ENCODE assay signal across 2 cellular contexts in the genomic region with DNA sequence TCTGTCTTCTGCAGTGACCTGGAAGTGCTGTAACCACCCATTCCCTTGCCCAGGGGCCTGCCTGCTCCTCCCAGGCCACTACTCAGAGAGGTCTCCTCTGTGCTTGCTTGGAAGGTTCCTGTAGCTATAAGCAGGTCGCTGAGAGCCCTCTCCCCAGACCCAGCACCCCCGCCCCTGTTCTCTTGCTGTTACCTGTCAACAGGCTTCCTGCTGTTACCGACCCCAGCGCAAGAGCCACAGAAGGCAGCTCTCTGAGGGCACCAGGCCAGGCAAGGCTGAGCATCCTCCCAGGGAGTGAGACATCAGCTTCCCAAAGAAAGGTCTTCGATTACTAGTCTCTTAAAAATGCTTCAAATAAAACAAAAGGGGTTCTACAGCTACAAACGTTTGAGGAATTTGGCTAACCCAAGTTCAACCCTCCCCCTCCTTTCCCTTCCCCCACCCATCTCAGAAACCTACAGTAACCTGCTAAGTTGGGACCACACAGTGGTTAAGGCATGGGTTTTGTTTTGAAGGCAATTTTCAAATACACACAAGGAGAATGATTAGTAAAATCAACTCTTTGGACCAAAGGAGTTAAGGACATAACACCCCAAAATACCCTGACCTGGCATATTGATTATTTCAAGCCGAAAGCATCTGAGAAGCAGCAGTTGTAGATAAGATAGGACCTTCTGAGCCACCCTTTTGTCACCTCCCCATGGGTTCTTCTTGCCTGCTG.
TF ChIP-seq lines count a peak whose summit lies in the region.

No MANE protein-coding gene starts in this region.

TF ChIP-seq in SK-N-SH, 30 proteins besides CTCF, POLR2A, EP300 and RAD21:
- TF ChIP-seq TEAD4 (IDR thresholded peaks at IDR 0.05; ENCODE audit: borderline replicate concordance, insufficient read depth) (no peak), TAF1 (IDR thresholded peaks at IDR 0.05; ENCODE audit: borderline replicate concordance, low read depth, low read length) (no peak), YY1 (IDR thresholded peaks at IDR 0.05; ENCODE audit: low read depth) (no peak), GATA2 (CRISPR knock-in tag; IDR thresholded peaks at IDR 0.05) (no peak), JUND (IDR thresholded peaks at IDR 0.05) (no peak), FOXM1 (IDR thresholded peaks at IDR 0.05; ENCODE audit: low read depth) (no peak)
- TF ChIP-seq, protein P1, sequence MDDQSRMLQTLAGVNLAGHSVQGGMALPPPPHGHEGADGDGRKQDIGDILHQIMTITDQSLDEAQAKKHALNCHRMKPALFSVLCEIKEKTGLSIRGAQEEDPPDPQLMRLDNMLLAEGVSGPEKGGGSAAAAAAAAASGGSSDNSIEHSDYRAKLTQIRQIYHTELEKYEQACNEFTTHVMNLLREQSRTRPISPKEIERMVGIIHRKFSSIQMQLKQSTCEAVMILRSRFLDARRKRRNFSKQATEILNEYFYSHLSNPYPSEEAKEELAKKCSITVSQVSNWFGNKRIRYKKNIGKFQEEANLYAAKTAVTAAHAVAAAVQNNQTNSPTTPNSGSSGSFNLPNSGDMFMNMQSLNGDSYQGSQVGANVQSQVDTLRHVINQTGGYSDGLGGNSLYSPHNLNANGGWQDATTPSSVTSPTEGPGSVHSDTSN (IDR thresholded peaks at IDR 0.05), result no peak

TF ChIP-seq in SK-N-SH treated with all-trans-retinoic acid at 6 μM for 48 hours, 23 proteins besides CTCF, POLR2A, EP300 and RAD21:
- TF ChIP-seq PPARA (CRISPR knock-in tag; IDR thresholded peaks at IDR 0.05; ENCODE audit: borderline replicate concordance) (no peak), TOX (CRISPR knock-in tag; IDR thresholded peaks at IDR 0.05; ENCODE audit: borderline replicate concordance) (no peak), ESRRG (CRISPR knock-in tag; IDR thresholded peaks at IDR 0.05) (no peak), ZNF70 (CRISPR knock-in tag; IDR thresholded peaks at IDR 0.05) (no peak), ISL1 (CRISPR knock-in tag; IDR thresholded peaks at IDR 0.05) (no peak), BACH2 (CRISPR knock-in tag; IDR thresholded peaks at IDR 0.05; ENCODE audit: borderline replicate concordance) (no peak), ZFP30 (CRISPR knock-in tag; IDR thresholded peaks at IDR 0.05) (no peak), TCF4 (CRISPR knock-in tag; IDR thresholded peaks at IDR 0.05; ENCODE audit: borderline replicate concordance) (no peak), ZNF8 (CRISPR knock-in tag; IDR thresholded peaks at IDR 0.05) (no peak), CSDC2 (CRISPR knock-in tag; IDR thresholded peaks at IDR 0.05) (no peak)
- TF ChIP-seq, protein P2, sequence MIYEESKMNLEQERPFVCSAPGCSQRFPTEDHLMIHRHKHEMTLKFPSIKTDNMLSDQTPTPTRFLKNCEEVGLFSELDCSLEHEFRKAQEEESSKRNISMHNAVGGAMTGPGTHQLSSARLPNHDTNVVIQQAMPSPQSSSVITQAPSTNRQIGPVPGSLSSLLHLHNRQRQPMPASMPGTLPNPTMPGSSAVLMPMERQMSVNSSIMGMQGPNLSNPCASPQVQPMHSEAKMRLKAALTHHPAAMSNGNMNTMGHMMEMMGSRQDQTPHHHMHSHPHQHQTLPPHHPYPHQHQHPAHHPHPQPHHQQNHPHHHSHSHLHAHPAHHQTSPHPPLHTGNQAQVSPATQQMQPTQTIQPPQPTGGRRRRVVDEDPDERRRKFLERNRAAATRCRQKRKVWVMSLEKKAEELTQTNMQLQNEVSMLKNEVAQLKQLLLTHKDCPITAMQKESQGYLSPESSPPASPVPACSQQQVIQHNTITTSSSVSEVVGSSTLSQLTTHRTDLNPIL (CRISPR knock-in tag; IDR thresholded peaks at IDR 0.05; ENCODE audit: low read depth), result no peak
